1 cellular context compared by ENCODE assay signal in the genomic region with DNA sequence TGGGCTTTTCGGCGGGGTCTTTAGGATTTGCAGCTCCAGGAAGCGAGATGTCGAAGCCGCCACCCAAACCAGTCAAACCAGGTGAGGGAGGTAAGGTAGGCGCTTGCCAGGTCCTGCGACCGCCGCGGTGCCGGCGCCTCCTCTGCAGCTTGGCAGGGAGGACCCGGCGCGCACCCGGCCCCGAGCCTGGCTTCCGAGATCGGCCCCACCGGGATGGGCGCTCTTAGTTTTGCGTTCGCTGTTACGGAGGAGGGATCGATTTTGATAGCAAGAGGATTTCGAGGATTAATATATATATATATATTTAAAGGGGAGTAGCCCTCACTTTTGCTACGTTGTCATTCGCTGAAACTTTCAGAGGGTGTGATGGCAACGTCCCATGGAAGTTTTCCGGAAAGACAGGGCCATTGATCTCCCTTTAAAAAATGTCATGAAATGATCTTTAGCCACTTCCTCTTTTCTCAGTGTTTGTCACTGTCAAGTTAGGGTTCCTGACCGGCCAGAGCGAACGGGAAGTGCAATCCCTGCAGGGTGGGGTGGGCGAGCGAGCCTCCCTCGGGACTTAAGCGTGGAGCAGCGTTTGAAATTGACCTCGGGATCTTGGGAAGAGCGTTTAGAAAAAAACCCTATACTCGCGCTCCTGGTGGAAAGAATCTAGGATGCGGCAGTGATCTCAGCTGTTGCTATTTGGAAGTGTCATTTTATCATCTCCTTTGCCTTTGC.
TF ChIP-seq lines count a peak whose summit lies in the region.

No MANE protein-coding gene starts in this region.

TF ChIP-seq in GM12878, 131 proteins besides CTCF, POLR2A, EP300 and RAD21 (continued from another document and continues in another):
- no peak for TF ChIP-seq NRF1 (conservative IDR thresholded peaks at IDR 0.05; ENCODE audit: low read depth, low read length)
- TF ChIP-seq, protein P1, sequence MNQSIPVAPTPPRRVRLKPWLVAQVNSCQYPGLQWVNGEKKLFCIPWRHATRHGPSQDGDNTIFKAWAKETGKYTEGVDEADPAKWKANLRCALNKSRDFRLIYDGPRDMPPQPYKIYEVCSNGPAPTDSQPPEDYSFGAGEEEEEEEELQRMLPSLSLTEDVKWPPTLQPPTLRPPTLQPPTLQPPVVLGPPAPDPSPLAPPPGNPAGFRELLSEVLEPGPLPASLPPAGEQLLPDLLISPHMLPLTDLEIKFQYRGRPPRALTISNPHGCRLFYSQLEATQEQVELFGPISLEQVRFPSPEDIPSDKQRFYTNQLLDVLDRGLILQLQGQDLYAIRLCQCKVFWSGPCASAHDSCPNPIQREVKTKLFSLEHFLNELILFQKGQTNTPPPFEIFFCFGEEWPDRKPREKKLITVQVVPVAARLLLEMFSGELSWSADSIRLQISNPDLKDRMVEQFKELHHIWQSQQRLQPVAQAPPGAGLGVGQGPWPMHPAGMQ (IDR thresholded peaks at IDR 0.05; ENCODE audit: borderline replicate concordance) = no peak
- no peak for TF ChIP-seq LARP7 (IDR thresholded peaks at IDR 0.05)
- TF ChIP-seq RB1 (IDR thresholded peaks at IDR 0.05; ENCODE audit: borderline replicate concordance) = 0 out of 2 replicates have a peak, but pooled peaks have one; percentile 3
- 0 out of 2 replicates have a peak, but pooled peaks have one; percentile 18 for TF ChIP-seq TAF1 (IDR thresholded peaks at IDR 0.05; ENCODE audit: borderline replicate concordance, low read depth, low read length)
- peak; percentile 69; the same call in 1 of the 2 replicates for TF ChIP-seq FOXK2 (IDR thresholded peaks at IDR 0.05)
- TF ChIP-seq EGR1 (IDR thresholded peaks at IDR 0.05; ENCODE audit: borderline replicate concordance in 1 of 2, low read depth in 2 of 2, low read length in 2 of 2) = no peak
- TF ChIP-seq GABPA (IDR thresholded peaks at IDR 0.05; ENCODE audit: low read depth) = 0 out of 2 replicates have a peak, but pooled peaks have one; percentile 28
- no peak for TF ChIP-seq HCFC1 (IDR thresholded peaks at IDR 0.05; ENCODE audit: low read length)
- TF ChIP-seq FOS (IDR thresholded peaks at IDR 0.05; ENCODE audit: borderline replicate concordance, extremely low read depth, insufficient read length) = no peak
- no peak for TF ChIP-seq IRF4 (IDR thresholded peaks at IDR 0.05; ENCODE audit: low read depth, low read length)
- TF ChIP-seq, protein P2, sequence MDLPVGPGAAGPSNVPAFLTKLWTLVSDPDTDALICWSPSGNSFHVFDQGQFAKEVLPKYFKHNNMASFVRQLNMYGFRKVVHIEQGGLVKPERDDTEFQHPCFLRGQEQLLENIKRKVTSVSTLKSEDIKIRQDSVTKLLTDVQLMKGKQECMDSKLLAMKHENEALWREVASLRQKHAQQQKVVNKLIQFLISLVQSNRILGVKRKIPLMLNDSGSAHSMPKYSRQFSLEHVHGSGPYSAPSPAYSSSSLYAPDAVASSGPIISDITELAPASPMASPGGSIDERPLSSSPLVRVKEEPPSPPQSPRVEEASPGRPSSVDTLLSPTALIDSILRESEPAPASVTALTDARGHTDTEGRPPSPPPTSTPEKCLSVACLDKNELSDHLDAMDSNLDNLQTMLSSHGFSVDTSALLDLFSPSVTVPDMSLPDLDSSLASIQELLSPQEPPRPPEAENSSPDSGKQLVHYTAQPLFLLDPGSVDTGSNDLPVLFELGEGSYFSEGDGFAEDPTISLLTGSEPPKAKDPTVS (IDR thresholded peaks at IDR 0.05; ENCODE audit: low read depth, low read length) = no peak
- TF ChIP-seq BRCA1 (IDR thresholded peaks at IDR 0.05; ENCODE audit: low read depth, low read length) = no peak
- TF ChIP-seq, protein P3, sequence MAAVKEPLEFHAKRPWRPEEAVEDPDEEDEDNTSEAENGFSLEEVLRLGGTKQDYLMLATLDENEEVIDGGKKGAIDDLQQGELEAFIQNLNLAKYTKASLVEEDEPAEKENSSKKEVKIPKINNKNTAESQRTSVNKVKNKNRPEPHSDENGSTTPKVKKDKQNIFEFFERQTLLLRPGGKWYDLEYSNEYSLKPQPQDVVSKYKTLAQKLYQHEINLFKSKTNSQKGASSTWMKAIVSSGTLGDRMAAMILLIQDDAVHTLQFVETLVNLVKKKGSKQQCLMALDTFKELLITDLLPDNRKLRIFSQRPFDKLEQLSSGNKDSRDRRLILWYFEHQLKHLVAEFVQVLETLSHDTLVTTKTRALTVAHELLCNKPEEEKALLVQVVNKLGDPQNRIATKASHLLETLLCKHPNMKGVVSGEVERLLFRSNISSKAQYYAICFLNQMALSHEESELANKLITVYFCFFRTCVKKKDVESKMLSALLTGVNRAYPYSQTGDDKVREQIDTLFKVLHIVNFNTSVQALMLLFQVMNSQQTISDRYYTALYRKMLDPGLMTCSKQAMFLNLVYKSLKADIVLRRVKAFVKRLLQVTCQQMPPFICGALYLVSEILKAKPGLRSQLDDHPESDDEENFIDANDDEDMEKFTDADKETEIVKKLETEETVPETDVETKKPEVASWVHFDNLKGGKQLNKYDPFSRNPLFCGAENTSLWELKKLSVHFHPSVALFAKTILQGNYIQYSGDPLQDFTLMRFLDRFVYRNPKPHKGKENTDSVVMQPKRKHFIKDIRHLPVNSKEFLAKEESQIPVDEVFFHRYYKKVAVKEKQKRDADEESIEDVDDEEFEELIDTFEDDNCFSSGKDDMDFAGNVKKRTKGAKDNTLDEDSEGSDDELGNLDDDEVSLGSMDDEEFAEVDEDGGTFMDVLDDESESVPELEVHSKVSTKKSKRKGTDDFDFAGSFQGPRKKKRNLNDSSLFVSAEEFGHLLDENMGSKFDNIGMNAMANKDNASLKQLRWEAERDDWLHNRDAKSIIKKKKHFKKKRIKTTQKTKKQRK (IDR thresholded peaks at IDR 0.05; ENCODE audit: low read depth, low read length) = no peak
- peak; percentile 90 for TF ChIP-seq MEF2B (IDR thresholded peaks at IDR 0.05; ENCODE audit: partially characterized antibody, poor library complexity, severe bottlenecking)
- no peak for TF ChIP-seq KAT2A (conservative IDR thresholded peaks at IDR 0.05; ENCODE audit: control insufficient read depth, low read depth, low read length)
- no peak for TF ChIP-seq PAX5 (IDR thresholded peaks at IDR 0.05; ENCODE audit: borderline replicate concordance, low read depth, low read length)
- TF ChIP-seq NFYA (IDR thresholded peaks at IDR 0.05; ENCODE audit: borderline replicate concordance, low read depth, low read length) = no peak
- no peak for TF ChIP-seq SMAD1 (IDR thresholded peaks at IDR 0.05; ENCODE audit: low read depth, partially characterized antibody)
- no peak; the same call in 1 of the 2 replicates for TF ChIP-seq KDM1A (IDR thresholded peaks at IDR 0.05; ENCODE audit: borderline replicate concordance)
- TF ChIP-seq, protein P4, sequence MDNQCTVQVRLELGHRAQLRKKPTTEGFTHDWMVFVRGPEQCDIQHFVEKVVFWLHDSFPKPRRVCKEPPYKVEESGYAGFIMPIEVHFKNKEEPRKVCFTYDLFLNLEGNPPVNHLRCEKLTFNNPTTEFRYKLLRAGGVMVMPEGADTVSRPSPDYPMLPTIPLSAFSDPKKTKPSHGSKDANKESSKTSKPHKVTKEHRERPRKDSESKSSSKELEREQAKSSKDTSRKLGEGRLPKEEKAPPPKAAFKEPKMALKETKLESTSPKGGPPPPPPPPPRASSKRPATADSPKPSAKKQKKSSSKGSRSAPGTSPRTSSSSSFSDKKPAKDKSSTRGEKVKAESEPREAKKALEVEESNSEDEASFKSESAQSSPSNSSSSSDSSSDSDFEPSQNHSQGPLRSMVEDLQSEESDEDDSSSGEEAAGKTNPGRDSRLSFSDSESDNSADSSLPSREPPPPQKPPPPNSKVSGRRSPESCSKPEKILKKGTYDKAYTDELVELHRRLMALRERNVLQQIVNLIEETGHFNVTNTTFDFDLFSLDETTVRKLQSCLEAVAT (IDR thresholded peaks at IDR 0.05) = no peak
- TF ChIP-seq CHD1 (IDR thresholded peaks at IDR 0.05; ENCODE audit: low read depth, low read length) = 0 out of 2 replicates have a peak, but pooled peaks have one; percentile 73
- TF ChIP-seq ETV6 (conservative IDR thresholded peaks at IDR 0.05 in 1 of 2, IDR thresholded peaks at IDR 0.05 in 1 of 2; ENCODE audit: borderline replicate concordance in 1 of 2, low read depth in 1 of 2) = peak in 1 of 2 experiments; percentile 44; a peak in 1 of 4 replicates
- TF ChIP-seq CREB1 (IDR thresholded peaks at IDR 0.05; ENCODE audit: low read depth) = peak; percentile 10; the same call in 1 of the 2 replicates
- TF ChIP-seq, protein P5, sequence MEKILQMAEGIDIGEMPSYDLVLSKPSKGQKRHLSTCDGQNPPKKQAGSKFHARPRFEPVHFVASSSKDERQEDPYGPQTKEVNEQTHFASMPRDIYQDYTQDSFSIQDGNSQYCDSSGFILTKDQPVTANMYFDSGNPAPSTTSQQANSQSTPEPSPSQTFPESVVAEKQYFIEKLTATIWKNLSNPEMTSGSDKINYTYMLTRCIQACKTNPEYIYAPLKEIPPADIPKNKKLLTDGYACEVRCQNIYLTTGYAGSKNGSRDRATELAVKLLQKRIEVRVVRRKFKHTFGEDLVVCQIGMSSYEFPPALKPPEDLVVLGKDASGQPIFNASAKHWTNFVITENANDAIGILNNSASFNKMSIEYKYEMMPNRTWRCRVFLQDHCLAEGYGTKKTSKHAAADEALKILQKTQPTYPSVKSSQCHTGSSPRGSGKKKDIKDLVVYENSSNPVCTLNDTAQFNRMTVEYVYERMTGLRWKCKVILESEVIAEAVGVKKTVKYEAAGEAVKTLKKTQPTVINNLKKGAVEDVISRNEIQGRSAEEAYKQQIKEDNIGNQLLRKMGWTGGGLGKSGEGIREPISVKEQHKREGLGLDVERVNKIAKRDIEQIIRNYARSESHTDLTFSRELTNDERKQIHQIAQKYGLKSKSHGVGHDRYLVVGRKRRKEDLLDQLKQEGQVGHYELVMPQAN (conservative IDR thresholded peaks at IDR 0.05) = peak; percentile 73
- TF ChIP-seq EED (IDR thresholded peaks at IDR 0.05; ENCODE audit: low read depth) = peak; percentile 85
- TF ChIP-seq SUZ12 (IDR thresholded peaks at IDR 0.05; ENCODE audit: unreplicated experiment) = no peak
- TF ChIP-seq, protein P6, sequence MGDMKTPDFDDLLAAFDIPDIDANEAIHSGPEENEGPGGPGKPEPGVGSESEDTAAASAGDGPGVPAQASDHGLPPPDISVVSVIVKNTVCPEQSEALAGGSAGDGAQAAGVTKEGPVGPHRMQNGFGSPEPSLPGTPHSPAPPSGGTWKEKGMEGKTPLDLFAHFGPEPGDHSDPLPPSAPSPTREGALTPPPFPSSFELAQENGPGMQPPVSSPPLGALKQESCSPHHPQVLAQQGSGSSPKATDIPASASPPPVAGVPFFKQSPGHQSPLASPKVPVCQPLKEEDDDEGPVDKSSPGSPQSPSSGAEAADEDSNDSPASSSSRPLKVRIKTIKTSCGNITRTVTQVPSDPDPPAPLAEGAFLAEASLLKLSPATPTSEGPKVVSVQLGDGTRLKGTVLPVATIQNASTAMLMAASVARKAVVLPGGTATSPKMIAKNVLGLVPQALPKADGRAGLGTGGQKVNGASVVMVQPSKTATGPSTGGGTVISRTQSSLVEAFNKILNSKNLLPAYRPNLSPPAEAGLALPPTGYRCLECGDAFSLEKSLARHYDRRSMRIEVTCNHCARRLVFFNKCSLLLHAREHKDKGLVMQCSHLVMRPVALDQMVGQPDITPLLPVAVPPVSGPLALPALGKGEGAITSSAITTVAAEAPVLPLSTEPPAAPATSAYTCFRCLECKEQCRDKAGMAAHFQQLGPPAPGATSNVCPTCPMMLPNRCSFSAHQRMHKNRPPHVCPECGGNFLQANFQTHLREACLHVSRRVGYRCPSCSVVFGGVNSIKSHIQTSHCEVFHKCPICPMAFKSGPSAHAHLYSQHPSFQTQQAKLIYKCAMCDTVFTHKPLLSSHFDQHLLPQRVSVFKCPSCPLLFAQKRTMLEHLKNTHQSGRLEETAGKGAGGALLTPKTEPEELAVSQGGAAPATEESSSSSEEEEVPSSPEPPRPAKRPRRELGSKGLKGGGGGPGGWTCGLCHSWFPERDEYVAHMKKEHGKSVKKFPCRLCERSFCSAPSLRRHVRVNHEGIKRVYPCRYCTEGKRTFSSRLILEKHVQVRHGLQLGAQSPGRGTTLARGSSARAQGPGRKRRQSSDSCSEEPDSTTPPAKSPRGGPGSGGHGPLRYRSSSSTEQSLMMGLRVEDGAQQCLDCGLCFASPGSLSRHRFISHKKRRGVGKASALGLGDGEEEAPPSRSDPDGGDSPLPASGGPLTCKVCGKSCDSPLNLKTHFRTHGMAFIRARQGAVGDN (IDR thresholded peaks at IDR 0.05) = no peak
- TF ChIP-seq, protein P7, sequence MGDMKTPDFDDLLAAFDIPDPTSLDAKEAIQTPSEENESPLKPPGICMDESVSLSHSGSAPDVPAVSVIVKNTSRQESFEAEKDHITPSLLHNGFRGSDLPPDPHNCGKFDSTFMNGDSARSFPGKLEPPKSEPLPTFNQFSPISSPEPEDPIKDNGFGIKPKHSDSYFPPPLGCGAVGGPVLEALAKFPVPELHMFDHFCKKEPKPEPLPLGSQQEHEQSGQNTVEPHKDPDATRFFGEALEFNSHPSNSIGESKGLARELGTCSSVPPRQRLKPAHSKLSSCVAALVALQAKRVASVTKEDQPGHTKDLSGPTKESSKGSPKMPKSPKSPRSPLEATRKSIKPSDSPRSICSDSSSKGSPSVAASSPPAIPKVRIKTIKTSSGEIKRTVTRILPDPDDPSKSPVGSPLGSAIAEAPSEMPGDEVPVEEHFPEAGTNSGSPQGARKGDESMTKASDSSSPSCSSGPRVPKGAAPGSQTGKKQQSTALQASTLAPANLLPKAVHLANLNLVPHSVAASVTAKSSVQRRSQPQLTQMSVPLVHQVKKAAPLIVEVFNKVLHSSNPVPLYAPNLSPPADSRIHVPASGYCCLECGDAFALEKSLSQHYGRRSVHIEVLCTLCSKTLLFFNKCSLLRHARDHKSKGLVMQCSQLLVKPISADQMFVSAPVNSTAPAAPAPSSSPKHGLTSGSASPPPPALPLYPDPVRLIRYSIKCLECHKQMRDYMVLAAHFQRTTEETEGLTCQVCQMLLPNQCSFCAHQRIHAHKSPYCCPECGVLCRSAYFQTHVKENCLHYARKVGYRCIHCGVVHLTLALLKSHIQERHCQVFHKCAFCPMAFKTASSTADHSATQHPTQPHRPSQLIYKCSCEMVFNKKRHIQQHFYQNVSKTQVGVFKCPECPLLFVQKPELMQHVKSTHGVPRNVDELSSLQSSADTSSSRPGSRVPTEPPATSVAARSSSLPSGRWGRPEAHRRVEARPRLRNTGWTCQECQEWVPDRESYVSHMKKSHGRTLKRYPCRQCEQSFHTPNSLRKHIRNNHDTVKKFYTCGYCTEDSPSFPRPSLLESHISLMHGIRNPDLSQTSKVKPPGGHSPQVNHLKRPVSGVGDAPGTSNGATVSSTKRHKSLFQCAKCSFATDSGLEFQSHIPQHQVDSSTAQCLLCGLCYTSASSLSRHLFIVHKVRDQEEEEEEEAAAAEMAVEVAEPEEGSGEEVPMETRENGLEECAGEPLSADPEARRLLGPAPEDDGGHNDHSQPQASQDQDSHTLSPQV (IDR thresholded peaks at IDR 0.05) = no peak
- no peak for TF ChIP-seq HDGF (IDR thresholded peaks at IDR 0.05)
- no peak for TF ChIP-seq KLF5 (IDR thresholded peaks at IDR 0.05; ENCODE audit: partially characterized antibody)
- no peak for TF ChIP-seq POLR2AphosphoS5 (IDR thresholded peaks at IDR 0.05; ENCODE audit: low read length)
- no peak for TF ChIP-seq MTA3 (IDR thresholded peaks at IDR 0.05; ENCODE audit: borderline replicate concordance, low read length)
- TF ChIP-seq ZZZ3 (IDR thresholded peaks at IDR 0.05; ENCODE audit: control insufficient read depth, insufficient read length, low read depth) = no peak
- no peak; the same call in 1 of the 2 replicates for TF ChIP-seq BACH1 (IDR thresholded peaks at IDR 0.05; ENCODE audit: borderline replicate concordance)
- peak; percentile 99 for TF ChIP-seq SPI1 (IDR thresholded peaks at IDR 0.05; ENCODE audit: borderline replicate concordance, insufficient read depth, low read depth, low read length)
- no peak for TF ChIP-seq BMI1 (IDR thresholded peaks at IDR 0.05; ENCODE audit: borderline replicate concordance)
- TF ChIP-seq EZH2 (IDR thresholded peaks at IDR 0.05; ENCODE audit: borderline replicate concordance, control insufficient read depth, low read depth, low read length) = no peak
